Comparison of ENCODE assay signal across 18 cellular contexts in genomic region chr7:113217314-113217713, GRCh38.
A peak's percentile ranks its signal among the peaks of the same experiment; 100 is the strongest.
DNase-seq lines count a peak whose midpoint lies in the region; ATAC-seq, FAIRE-seq and TF ChIP-seq lines count a peak whose summit lies in the region.
"Had no signal": no experiment of that assay in that cellular context is flagged by ENCODE, and none has a peak within 500 bp of the region (broad histone marks: within the 10 kb centered on the region; RNA-seq: fewer than 3 reads in every experiment).

No MANE protein-coding gene starts in this region.

- H4K20me1 ChIP-seq in GM23338 (replicated peaks; ENCODE audit: insufficient read depth) = no peaks in the 10 kb centered on the region
- H4K20me1 ChIP-seq: BLaER1 had no signal

- no peak overlapping the region for H3K4me3 Mint-ChIP-seq in GM23338
- no peak overlapping the region for H3K4me3 Mint-ChIP-seq in stimulated activated memory B cell treated with anti-CD40 and anti-IgM and Interleukin-4, amounts not matched to agents 10 μg/mL and 1 μg/mL and 100 μg/mL, for 72 hours
- H3K4me3 Mint-ChIP-seq: activated CD4-positive, alpha-beta T cell treated with anti-CD3 and anti-CD28 coated beads, Interleukin-2, amount 10 ng/mL, durations not matched to agents 24 days and 14 days; activated naive CD4-positive, alpha-beta T cell treated with anti-CD3 and anti-CD28 coated beads, Interleukin-2, amount 50 U/mL, for 24 hours; T-cell had no signal

- no peaks in the 10 kb centered on the region for H3K36me3 Mint-ChIP-seq in GM23338 (ENCODE audit: low read depth)
- no peaks in the 10 kb centered on the region for H3K36me3 Mint-ChIP-seq in stimulated activated memory B cell treated with anti-CD40 and anti-IgM and Interleukin-4, amounts not matched to agents 10 μg/mL and 1 μg/mL and 100 μg/mL, for 72 hours
- H3K36me3 Mint-ChIP-seq: activated naive CD4-positive, alpha-beta T cell treated with anti-CD3 and anti-CD28 coated beads, Interleukin-2, amount 50 U/mL, for 24 hours; T-cell had no signal

- H3K36me3 ChIP-seq in GM23338 (ENCODE audit: insufficient read depth) = no peaks in the 10 kb centered on the region
- H3K36me3 ChIP-seq: BLaER1, heart right ventricle, tibial nerve had no signal

- H3F3A ChIP-seq in GM23338 (replicated peaks; ENCODE audit: low read depth) = no peaks in the 10 kb centered on the region

- H3K4me1 ChIP-seq in GM23338 (ENCODE audit: insufficient read depth) = no peaks in the 10 kb centered on the region
- H3K4me1 ChIP-seq: BLaER1, heart right ventricle, tibial nerve had no signal

- FAIRE-seq in urothelium cell line (lab: Jason Lieb, UNC) = no peak

- no peak for TF ChIP-seq CTCF in GM23338 (conservative IDR thresholded peaks at IDR 0.05; ENCODE audit: low read depth in 2 of 2)

- peak overlapping the region; percentile 81; the same call in 1 of the 2 replicates for H2AFZ ChIP-seq in GM23338

- ATAC-seq in GM23338 (no peak), HG02981 (IDR thresholded peaks at IDR 0.05; ENCODE audit: unreplicated experiment) (no peak)
- no peak for ATAC-seq in stimulated activated memory B cell treated with anti-CD40 and anti-IgM and Interleukin-4, amounts not matched to agents 10 μg/mL and 1 μg/mL and 100 μg/mL, for 72 hours
- ATAC-seq: esophagus mucosa, heart right ventricle, T-cell had no signal

- H3K27ac ChIP-seq in GM23338 (ENCODE audit: low read depth) = no peak overlapping the region
- H3K27ac ChIP-seq: BLaER1, heart right ventricle, RWPE1, tibial nerve had no signal

- DNase-seq in GM23338 (ENCODE audit: low spot score) (no peak), NCI-H1105 (lab: John Stamatoyannopoulos, UW) (peak; percentile 62), OCI-M1 (lab: John Stamatoyannopoulos, UW) (peak; percentile 29), myocyte (ENCODE audit: low read depth) (peak; percentile 21), urothelium cell line (ENCODE audit: low spot score) (no peak)
- DNase-seq: activated CD4-positive, alpha-beta T cell treated with anti-CD3 and anti-CD28 coated beads, Interleukin-2, amount 10 ng/mL, durations not matched to agents 24 days and 14 days; activated T-cell treated with anti-CD3 and anti-CD28 coated beads for 4 hours; heart right ventricle; NCI-H2227 treated with DMSO at 0.1 percent for 48 hours; occipital lobe; T-cell had no signal

- H3K27me3 Mint-ChIP-seq in GM23338 (ENCODE audit: insufficient read depth, low read depth, poor library complexity) = no peaks in the 10 kb centered on the region
- no peaks in the 10 kb centered on the region for H3K27me3 Mint-ChIP-seq in stimulated activated memory B cell treated with anti-CD40 and anti-IgM and Interleukin-4, amounts not matched to agents 10 μg/mL and 1 μg/mL and 100 μg/mL, for 72 hours
- H3K27me3 Mint-ChIP-seq: activated CD4-positive, alpha-beta T cell treated with anti-CD3 and anti-CD28 coated beads, Interleukin-2, amount 10 ng/mL, durations not matched to agents 24 days and 14 days had no signal

- no peak overlapping the region for H3K27ac Mint-ChIP-seq in GM23338
- H3K27ac Mint-ChIP-seq in stimulated activated memory B cell treated with anti-CD40 and anti-IgM and Interleukin-4, amounts not matched to agents 10 μg/mL and 1 μg/mL and 100 μg/mL, for 72 hours = no peak overlapping the region
- H3K27ac Mint-ChIP-seq: activated CD4-positive, alpha-beta T cell treated with anti-CD3 and anti-CD28 coated beads, Interleukin-2, amount 10 ng/mL, durations not matched to agents 24 days and 14 days; activated naive CD4-positive, alpha-beta T cell treated with anti-CD3 and anti-CD28 coated beads, Interleukin-2, amount 50 U/mL, for 24 hours; T-cell had no signal

- no peaks in the 10 kb centered on the region for H3K9me2 ChIP-seq in GM23338 (ENCODE audit: insufficient read depth)

- H3K9me3 Mint-ChIP-seq in GM23338 = no peaks in the 10 kb centered on the region
- peaks cover 3% of the 10 kb centered on the region for H3K9me3 Mint-ChIP-seq in stimulated activated memory B cell treated with anti-CD40 and anti-IgM and Interleukin-4, amounts not matched to agents 10 μg/mL and 1 μg/mL and 100 μg/mL, for 72 hours
- H3K9me3 Mint-ChIP-seq: activated CD4-positive, alpha-beta T cell treated with anti-CD3 and anti-CD28 coated beads, Interleukin-2, amount 10 ng/mL, durations not matched to agents 24 days and 14 days; activated naive CD4-positive, alpha-beta T cell treated with anti-CD3 and anti-CD28 coated beads, Interleukin-2, amount 50 U/mL, for 24 hours had no signal

- no peak overlapping the region for H3K4me2 ChIP-seq in GM23338
- H3K4me2 ChIP-seq: BLaER1 had no signal

- H3K4me3 ChIP-seq in GM23338 = no peak overlapping the region
- H3K4me3 ChIP-seq: BLaER1, heart right ventricle, tibial nerve had no signal

- no peaks in the 10 kb centered on the region for H3K79me2 ChIP-seq in GM23338 (replicated peaks; ENCODE audit: insufficient read depth)

- H3K27me3 ChIP-seq in GM23338 (ENCODE audit: insufficient read depth) = no peaks in the 10 kb centered on the region
- H3K27me3 ChIP-seq: BLaER1, heart right ventricle, tibial nerve had no signal

- H3K4me1 Mint-ChIP-seq in GM23338 = no peaks in the 10 kb centered on the region
- H3K4me1 Mint-ChIP-seq in stimulated activated memory B cell treated with anti-CD40 and anti-IgM and Interleukin-4, amounts not matched to agents 10 μg/mL and 1 μg/mL and 100 μg/mL, for 72 hours = no peaks in the 10 kb centered on the region
- H3K4me1 Mint-ChIP-seq: activated CD4-positive, alpha-beta T cell treated with anti-CD3 and anti-CD28 coated beads, Interleukin-2, amount 10 ng/mL, durations not matched to agents 24 days and 14 days; activated naive CD4-positive, alpha-beta T cell treated with anti-CD3 and anti-CD28 coated beads, Interleukin-2, amount 50 U/mL, for 24 hours; T-cell had no signal

TF ChIP-seq in GM23338, 12 proteins besides CTCF, POLR2A, EP300 and RAD21:
- TF ChIP-seq NANOG (IDR thresholded peaks at IDR 0.05; ENCODE audit: borderline replicate concordance) (no peak), ZNF114 (CRISPR knock-in tag; IDR thresholded peaks at IDR 0.05) (no peak), JUNB (IDR thresholded peaks at IDR 0.05; ENCODE audit: unreplicated experiment) (no peak), CREB1 (CRISPR knock-in tag; IDR thresholded peaks at IDR 0.05; ENCODE audit: low read depth) (no peak)

Comparison
In these comparisons a context has a peak if more than half of its experiments do, and no peak if none do; other contexts are left out.
1. DNase-seq: peak in NCI-H1105 (single experiment), OCI-M1 (single experiment) and myocyte (single experiment); none in GM23338 (single experiment) and urothelium cell line (single experiment).